Comparison of ENCODE assay signal across 9 cellular contexts in the genomic region with DNA sequence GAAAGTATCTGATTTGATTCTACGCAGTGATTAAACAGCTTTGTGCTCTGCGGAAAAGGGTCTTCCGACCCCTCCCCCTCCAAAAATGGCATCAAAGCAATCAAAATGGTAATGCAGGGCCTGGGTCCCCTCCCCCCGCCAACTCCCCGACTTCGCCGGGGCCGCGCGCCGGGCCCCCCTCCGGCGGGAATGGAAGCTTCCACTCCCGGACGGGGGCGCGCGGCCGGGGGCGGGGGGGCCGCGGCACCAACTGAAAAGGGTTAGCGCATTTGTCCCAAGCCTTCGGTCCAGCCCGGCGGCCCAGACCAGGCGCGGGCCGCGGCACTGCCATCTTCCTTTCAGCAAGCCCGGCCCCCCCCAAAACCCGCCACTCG. TPM values are rescaled to one million over a fixed set of nuclear protein-coding genes. Genes with fewer than 3 reads are reported as not detected.
DNase-seq lines count a peak whose midpoint lies in the region; ATAC-seq lines count a peak whose summit lies in the region.
"Had no signal": no experiment of that assay in that cellular context is flagged by ENCODE, and none has a peak within 500 bp of the region (broad histone marks: within the 10 kb centered on the region; RNA-seq: fewer than 3 reads in every experiment).

No MANE protein-coding gene starts in this region.

- DNase-seq in caudate nucleus (lab: John Stamatoyannopoulos, UW) = peak in 34 of 61 donors; percentile 18 to 79 (median 38)
- DNase-seq in medulla oblongata (ENCODE audit: extremely low spot score) = peak; percentile 76
- no peak for DNase-seq in glomerular visceral epithelial cell (ENCODE audit: extremely low spot score)
- no peak for DNase-seq in SW 1271 (lab: John Stamatoyannopoulos, UW)
- no peak for DNase-seq in SIG-M5 treated with dmso at 0.1 percent for 504 hours (lab: John Stamatoyannopoulos, UW; ENCODE audit: unreplicated experiment)
- DNase-seq: stimulated activated CD4-positive, alpha-beta T cell treated with anti-CD3 and anti-CD28 coated beads, Interleukin-4, amount 100 ng/mL, for 1 hour had no signal

- no peak for ATAC-seq in stimulated activated memory B cell treated with anti-CD40 and anti-IgM and Interleukin-4, amounts not matched to agents 10 μg/mL and 1 μg/mL and 100 μg/mL, for 72 hours
- no peak for ATAC-seq in HG02571 (IDR thresholded peaks at IDR 0.05; ENCODE audit: unreplicated experiment)

- no peak overlapping the region for H3K27ac Mint-ChIP-seq in stimulated activated memory B cell treated with anti-CD40 and anti-IgM and Interleukin-4, amounts not matched to agents 10 μg/mL and 1 μg/mL and 100 μg/mL, for 72 hours

- peak overlapping the region; percentile 95 for H3K27ac ChIP-seq in HUES64 (ENCODE audit: low read depth, low read length)
- H3K27ac ChIP-seq in caudate nucleus (ENCODE audit: low read depth, low read length) = peak overlapping the region; percentile 92

- peaks cover 20% of the 10 kb centered on the region for H3K4me1 ChIP-seq in HUES64 (ENCODE audit: insufficient read depth, low read length)

- H3K36me3 Mint-ChIP-seq in stimulated activated memory B cell treated with anti-CD40 and anti-IgM and Interleukin-4, amounts not matched to agents 10 μg/mL and 1 μg/mL and 100 μg/mL, for 72 hours = no peaks in the 10 kb centered on the region

- H3K27me3 Mint-ChIP-seq in stimulated activated memory B cell treated with anti-CD40 and anti-IgM and Interleukin-4, amounts not matched to agents 10 μg/mL and 1 μg/mL and 100 μg/mL, for 72 hours = peaks cover 72% of the 10 kb centered on the region

- H3K27me3 ChIP-seq in HUES64 (ENCODE audit: insufficient read depth, low read length) = peaks cover 13% of the 10 kb centered on the region; the same call in 1 of the 2 replicates

- H3K9me3 Mint-ChIP-seq in stimulated activated memory B cell treated with anti-CD40 and anti-IgM and Interleukin-4, amounts not matched to agents 10 μg/mL and 1 μg/mL and 100 μg/mL, for 72 hours = peaks cover 3% of the 10 kb centered on the region

- peak overlapping the region; percentile 37 for H3K4me3 Mint-ChIP-seq in stimulated activated memory B cell treated with anti-CD40 and anti-IgM and Interleukin-4, amounts not matched to agents 10 μg/mL and 1 μg/mL and 100 μg/mL, for 72 hours

- 0% methylated on average over 33 of the region's 33 CpGs for WGBS in HUES64

- peaks cover 18% of the 10 kb centered on the region for H3K4me1 Mint-ChIP-seq in stimulated activated memory B cell treated with anti-CD40 and anti-IgM and Interleukin-4, amounts not matched to agents 10 μg/mL and 1 μg/mL and 100 μg/mL, for 72 hours

- peak overlapping the region; percentile 80 for H3K9ac ChIP-seq in HUES64 (ENCODE audit: low read depth, low read length)

- peak overlapping the region; percentile 66 for H3K4me3 ChIP-seq in HUES64 (ENCODE audit: low read length)

- peaks cover 26% of the 10 kb centered on the region for H3K36me3 ChIP-seq in HUES64 (ENCODE audit: insufficient read depth, low read length)

- H3K9me3 ChIP-seq in HUES64 (ENCODE audit: insufficient read depth, low read depth, low read length) = no peaks in the 10 kb centered on the region

RNA-seq across cellular contexts. Expression of a gene that starts 2.9 kb away (rescaled TPM):
- polyA plus RNA-seq in HUES64 (2013, experiment 1 of 2) = 12.9 TPM
- polyA plus RNA-seq in HUES64 (2013, experiment 2 of 2) = 15.8 TPM

Comparison
In these comparisons a context has a peak if more than half of its experiments do, and no peak if none do; other contexts are left out.
1. DNase-seq: peak in caudate nucleus (34 of 61) and medulla oblongata (single experiment); none in glomerular visceral epithelial cell (single experiment), SW 1271 (0 of 2) and SIG-M5 treated with dmso at 0.1 percent for 504 hours (single experiment).